In the genomic region with DNA sequence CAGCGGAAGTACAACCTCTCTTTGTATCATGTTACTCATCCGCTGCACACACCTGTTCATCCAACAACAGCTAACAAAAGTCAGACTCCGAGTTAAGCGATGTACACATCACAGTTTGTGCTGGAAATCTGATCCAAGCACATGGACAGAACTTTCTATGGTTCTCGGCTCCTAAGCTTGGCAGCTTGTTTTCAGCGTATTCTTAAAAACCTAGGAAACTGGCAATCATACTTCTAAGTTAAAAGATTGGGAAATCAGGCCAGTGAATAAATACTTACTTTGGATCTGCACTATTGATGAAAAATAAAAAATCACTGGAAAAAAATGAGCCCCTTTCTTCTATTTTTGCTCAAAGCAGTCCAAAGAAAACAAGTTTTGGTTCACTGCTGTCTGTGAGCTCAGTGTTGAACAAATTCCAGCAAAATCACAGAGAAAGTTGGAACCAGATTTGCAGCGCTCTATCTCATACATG, we compare ENCODE assay signal across 14 cellular contexts.
DNase-seq lines count a peak whose midpoint lies in the region; ATAC-seq, FAIRE-seq and TF ChIP-seq lines count a peak whose summit lies in the region.
"Had no signal": no experiment of that assay in that cellular context is flagged by ENCODE, and none has a peak within 500 bp of the region (broad histone marks: within the 10 kb centered on the region; RNA-seq: fewer than 3 reads in every experiment).

No MANE protein-coding gene starts in this region.

- H3K36me3 ChIP-seq in thyroid gland (no peaks in the 10 kb centered on the region), kidney (ENCODE audit: control insufficient read depth in 1 of 2, insufficient read depth in 2 of 2, low read length in 2 of 2) (no peaks in the 10 kb centered on the region)
- H3K36me3 ChIP-seq: neutrophil, tibial nerve had no signal

- no peak overlapping the region for H3K4me3 ChIP-seq in cardiac fibroblast (replicated peaks in 1 of 2; ENCODE audit: low read depth in 2 of 2, low read length in 2 of 2)
- H3K4me3 ChIP-seq in thyroid gland (replicated peaks in 1 of 3), result no peak overlapping the region
- no peak overlapping the region for H3K4me3 ChIP-seq in kidney (ENCODE audit: low read length in 2 of 2)
- H3K4me3 ChIP-seq: SK-N-MC, tibial nerve had no signal

- TF ChIP-seq CTCF in cardiac fibroblast (IDR thresholded peaks at IDR 0.05; ENCODE audit: low read depth, low read length), result no peak
- no peak for TF ChIP-seq CTCF in thyroid gland (IDR thresholded peaks at IDR 0.05)
- TF ChIP-seq CTCF in kidney (IDR thresholded peaks at IDR 0.05; ENCODE audit: borderline replicate concordance, extremely low read depth, insufficient read depth), result no peak

- H3K4me1 ChIP-seq in thyroid gland, result peaks cover 57 to 62% of the 10 kb centered on the region in 2 donors
- H3K4me1 ChIP-seq in kidney (ENCODE audit: control insufficient read depth in 1 of 2, insufficient read depth in 1 of 2, low read depth in 1 of 2, low read length in 2 of 2), result no peaks in the 10 kb centered on the region

- DNase-seq in NCI-H2171 treated with DMSO at 0.1 percent for 48 hours (lab: John Stamatoyannopoulos, UW), result peak; percentile 90
- DNase-seq in cardiac fibroblast (ENCODE audit: low read depth in 2 of 2), result peak; percentile 55 to 68
- peak; percentile 27 for DNase-seq in islet precursor cell
- peak in 1 of 2 donors; percentile 31 for DNase-seq in thyroid gland
- DNase-seq in inferior parietal cortex (ENCODE audit: extremely low spot score), result no peak
- no peak for DNase-seq in kidney
- DNase-seq: activated CD4-positive, alpha-beta T cell treated with anti-CD3 and anti-CD28 coated beads for 4 hours; dorsolateral prefrontal cortex; NCI-H1930 had no signal

- no peaks in the 10 kb centered on the region for H3K9me3 ChIP-seq in thyroid gland
- no peaks in the 10 kb centered on the region for H3K9me3 ChIP-seq in kidney (ENCODE audit: control insufficient read depth in 1 of 2, low read length in 2 of 2)
- H3K9me3 ChIP-seq: neutrophil, tibial nerve had no signal

- no peaks in the 10 kb centered on the region for H3K27me3 ChIP-seq in thyroid gland
- H3K27me3 ChIP-seq: tibial nerve had no signal

- TF ChIP-seq POLR2A in thyroid gland (IDR thresholded peaks at IDR 0.05), result no peak

- H3K9ac ChIP-seq in kidney (ENCODE audit: low read length in 2 of 2), result no peak overlapping the region

- intact Hi-C loops in thyroid gland (cut with DNase I), result no loop called here
- intact Hi-C loops in kidney (cut with DNase I), result no loop called here

- H3K27ac ChIP-seq in thyroid gland (peak overlapping the region; percentile 94 to 99 (median 96)), kidney (ENCODE audit: low read depth in 2 of 2, low read length in 2 of 2) (no peak overlapping the region)
- H3K27ac ChIP-seq: neutrophil had no signal

- WGBS in thyroid gland, 2 donors, result 11 to 21% methylated on average over 7 of the region's 7 CpGs

- no peak for ATAC-seq in HG03097 (IDR thresholded peaks at IDR 0.05; ENCODE audit: low FRiP score, unreplicated experiment)

- no peak for FAIRE-seq in kidney (lab: Jason Lieb, UNC)
- FAIRE-seq: GM18507 had no signal

Comparison
In these comparisons a context has a peak if more than half of its experiments do, and no peak if none do; other contexts are left out.
1. DNase-seq: peak in NCI-H2171 treated with DMSO at 0.1 percent for 48 hours (single experiment), cardiac fibroblast (2 of 2) and islet precursor cell (single experiment); none in inferior parietal cortex (single experiment) and kidney (single experiment).
2. H3K27ac ChIP-seq: peak in thyroid gland (3 of 3); none in kidney (0 of 2).